ENCODE assay signal across 6 cellular contexts in the genomic region with DNA sequence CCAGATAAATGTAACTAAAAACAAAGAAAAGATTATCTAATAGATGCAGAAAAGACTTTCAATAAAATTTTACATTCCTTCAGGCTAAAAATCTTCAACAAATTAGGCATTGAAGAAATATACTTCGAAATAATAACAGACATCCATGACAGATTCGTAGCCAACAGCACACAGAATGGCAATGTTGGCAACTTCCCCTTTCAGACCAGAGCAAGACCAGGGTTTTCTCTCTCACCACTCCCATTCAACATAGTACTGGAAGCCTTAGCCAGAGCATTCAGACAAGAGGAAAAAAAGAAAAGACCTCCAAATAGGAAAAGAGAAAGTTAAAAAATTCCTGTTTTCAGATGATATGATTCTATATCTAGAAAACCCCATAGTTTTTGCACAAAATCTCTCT.
"Had no signal": no experiment of that assay in that cellular context is flagged by ENCODE, and none has a peak within 500 bp of the region (broad histone marks: within the 10 kb centered on the region; RNA-seq: fewer than 3 reads in every experiment).

No MANE protein-coding gene starts in this region.

- H3K4me3 ChIP-seq: GM23248, HAP-1, K562 had no signal

- H3K9me3 ChIP-seq: HAP-1 had no signal

- H3K4me1 ChIP-seq: HAP-1 had no signal

- H3K36me3 ChIP-seq: HAP-1 had no signal

- DNase-seq: GM23248, GOT3, H7, IMR-90 had no signal
